16 cellular contexts compared by ENCODE assay signal in genomic region chr2:211396815-211397214, GRCh38.
DNase-seq lines count a peak whose midpoint lies in the region; ATAC-seq and TF ChIP-seq lines count a peak whose summit lies in the region.
"Had no signal": no experiment of that assay in that cellular context is flagged by ENCODE, and none has a peak within 500 bp of the region (broad histone marks: within the 10 kb centered on the region; RNA-seq: fewer than 3 reads in every experiment).

No MANE protein-coding gene starts in this region.

- no peak overlapping the region for H3K4me3 ChIP-seq in iPS-20b (ENCODE audit: low read length)
- H3K4me3 ChIP-seq in lower lobe of right lung: no peak overlapping the region
- H3K4me3 ChIP-seq: GM12878, left lung, ovary had no signal

- DNase-seq in Ammon's horn (ENCODE audit: low spot score) (peak; percentile 51), NCI-H146 (lab: John Stamatoyannopoulos, UW) (peak; percentile 91), NCI-H526 treated with DMSO at 0.1 percent for 48 hours (lab: John Stamatoyannopoulos, UW) (peak; percentile 88), lower lobe of right lung (no peak)
- no peak for DNase-seq in activated effector memory CD4-positive, alpha-beta T cell treated with Interleukin-2 at 50 U/mL for 16 hours
- DNase-seq in NK-92 treated with Interleukin-12 subunit alpha and Interleukin-12 subunit beta, amount 100 ng/mL, for 24 hours (lab: John Stamatoyannopoulos, UW): no peak
- DNase-seq: activated CD4-positive, alpha-beta T cell treated with anti-CD3 and anti-CD28 coated beads, Interleukin-2, amount 50 U/mL, for 48 hours; activated naive CD8-positive, alpha-beta T cell treated with anti-CD3 and anti-CD28 coated beads, Interleukin-2, amount 50 U/mL, for 24 hours; CD8-positive, alpha-beta T cell; left lung; ovary; stimulated activated naive CD8-positive, alpha-beta T cell treated with anti-CD3 and anti-CD28 coated beads, Interleukin-15, amount 100 ng/mL, for 72 hours had no signal

- intact Hi-C loops in lower lobe of right lung (cut with DNase I): no loop called here

- H3K4me1 ChIP-seq in iPS-20b (ENCODE audit: insufficient read depth, low read length): no peaks in the 10 kb centered on the region; the same call in 1 of the 2 replicates
- H3K4me1 ChIP-seq in lower lobe of right lung: no peaks in the 10 kb centered on the region
- H3K4me1 ChIP-seq: left lung had no signal

- H3K9me3 ChIP-seq in iPS-20b (ENCODE audit: insufficient read depth, low read depth, low read length) (no peaks in the 10 kb centered on the region), lower lobe of right lung (no peaks in the 10 kb centered on the region)
- H3K9me3 ChIP-seq: left lung, ovary had no signal

- H3K27ac ChIP-seq in iPS-20b (ENCODE audit: low read length): no peak overlapping the region
- H3K27ac ChIP-seq in lower lobe of right lung: no peak overlapping the region
- H3K27ac ChIP-seq: left lung, ovary had no signal

- ATAC-seq in SK-N-SH treated with all-trans-retinoic acid at 6 μM for 48 hours (no peak), lower lobe of right lung (no peak)
- ATAC-seq: activated naive CD8-positive, alpha-beta T cell treated with anti-CD3 and anti-CD28 coated beads, Interleukin-2, amount 50 U/mL, for 24 hours; CD8-positive, alpha-beta T cell; GM12878; HCT116; left lung; stimulated activated naive CD8-positive, alpha-beta T cell treated with anti-CD3 and anti-CD28 coated beads, Interleukin-15, amount 100 ng/mL, for 72 hours had no signal

- H3K9ac ChIP-seq in iPS-20b (ENCODE audit: low read depth, low read length): peak overlapping the region; percentile 21; the same call in 1 of the 2 replicates

- H3K36me3 ChIP-seq in iPS-20b (ENCODE audit: insufficient read depth, low read depth, low read length) (no peaks in the 10 kb centered on the region), lower lobe of right lung (no peaks in the 10 kb centered on the region)
- H3K36me3 ChIP-seq: left lung, ovary had no signal

- H3K27me3 ChIP-seq in iPS-20b (ENCODE audit: insufficient read depth, low read length) (no peaks in the 10 kb centered on the region), lower lobe of right lung (ENCODE audit: low read depth) (no peaks in the 10 kb centered on the region)
- H3K27me3 ChIP-seq: left lung, ovary had no signal

- no peak for TF ChIP-seq CTCF in lower lobe of right lung (IDR thresholded peaks at IDR 0.05)

TF ChIP-seq in SK-N-SH treated with all-trans-retinoic acid at 6 μM for 48 hours, 23 proteins besides CTCF, POLR2A, EP300 and RAD21:
- TF ChIP-seq ZNF70 (CRISPR knock-in tag; IDR thresholded peaks at IDR 0.05) (no peak), ZFP3 (CRISPR knock-in tag; IDR thresholded peaks at IDR 0.05) (no peak), ZNF565 (CRISPR knock-in tag; conservative IDR thresholded peaks at IDR 0.05; ENCODE audit: low read depth) (no peak), RARB (CRISPR knock-in tag; IDR thresholded peaks at IDR 0.05) (no peak), CSRNP3 (CRISPR knock-in tag; IDR thresholded peaks at IDR 0.05) (no peak), GLIS3 (CRISPR knock-in tag; IDR thresholded peaks at IDR 0.05) (no peak), OSR1 (CRISPR knock-in tag; IDR thresholded peaks at IDR 0.05) (no peak), ZC3H10 (CRISPR knock-in tag; IDR thresholded peaks at IDR 0.05) (no peak), ESRRG (CRISPR knock-in tag; IDR thresholded peaks at IDR 0.05) (no peak), ZNF8 (CRISPR knock-in tag; IDR thresholded peaks at IDR 0.05) (no peak), CSDC2 (CRISPR knock-in tag; IDR thresholded peaks at IDR 0.05) (no peak), PATZ1 (CRISPR knock-in tag; IDR thresholded peaks at IDR 0.05; ENCODE audit: borderline replicate concordance) (no peak), TCF4 (CRISPR knock-in tag; IDR thresholded peaks at IDR 0.05; ENCODE audit: borderline replicate concordance) (no peak), BACH2 (CRISPR knock-in tag; IDR thresholded peaks at IDR 0.05; ENCODE audit: borderline replicate concordance) (no peak), TOX (CRISPR knock-in tag; IDR thresholded peaks at IDR 0.05; ENCODE audit: borderline replicate concordance) (no peak)

Comparison
In these comparisons a context has a peak if more than half of its experiments do, and no peak if none do; other contexts are left out.
1. DNase-seq: peak in Ammon's horn (single experiment), NCI-H146 (single experiment) and NCI-H526 treated with DMSO at 0.1 percent for 48 hours (single experiment); none in activated effector memory CD4-positive, alpha-beta T cell treated with Interleukin-2 at 50 U/mL for 16 hours (single experiment), NK-92 treated with Interleukin-12 subunit alpha and Interleukin-12 subunit beta, amount 100 ng/mL, for 24 hours (single experiment) and lower lobe of right lung (single experiment).